In the genomic region with DNA sequence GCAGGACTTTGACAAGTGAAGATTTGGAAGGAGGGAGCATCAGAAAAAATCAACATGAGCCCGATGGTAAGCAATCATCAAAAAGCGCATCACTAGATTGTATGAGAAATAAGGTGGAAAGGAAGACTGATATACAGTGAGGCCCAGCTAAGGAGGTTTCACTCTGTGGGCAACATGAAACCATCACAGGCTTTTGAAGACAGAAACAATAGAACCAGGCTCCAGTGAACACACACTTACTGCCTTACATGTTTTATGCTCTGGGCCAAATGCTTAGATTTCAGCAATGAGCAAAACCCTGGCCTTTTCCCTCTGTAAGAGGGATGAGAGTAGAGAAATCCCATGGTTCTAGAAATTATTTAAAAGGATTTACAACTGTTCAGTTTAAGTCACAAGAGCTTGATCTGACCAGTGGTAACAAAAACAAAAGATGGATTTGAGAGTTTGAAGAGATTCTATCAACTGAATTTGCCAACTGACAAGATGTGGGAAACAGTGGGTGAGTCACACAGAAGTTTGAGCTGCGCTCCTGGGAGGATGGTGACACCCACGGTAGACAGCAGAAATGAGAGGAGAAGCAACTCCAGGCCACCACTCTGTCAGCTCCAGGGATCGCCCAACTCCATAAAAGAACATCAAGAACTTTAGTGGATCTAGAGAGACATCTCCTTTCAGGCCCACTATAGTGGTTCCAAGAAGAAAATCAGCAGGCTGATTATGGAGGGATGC, we compare ENCODE assay signal across 12 cellular contexts.
DNase-seq lines count a peak whose midpoint lies in the region; ATAC-seq and TF ChIP-seq lines count a peak whose summit lies in the region.
"Had no signal": no experiment of that assay in that cellular context is flagged by ENCODE, and none has a peak within 500 bp of the region (broad histone marks: within the 10 kb centered on the region; RNA-seq: fewer than 3 reads in every experiment).

No MANE protein-coding gene starts in this region.

- no peaks in the 10 kb centered on the region for H3K27me3 Mint-ChIP-seq in type B pancreatic cell

- H3K4me1 Mint-ChIP-seq in type B pancreatic cell (ENCODE audit: unreplicated experiment): no peaks in the 10 kb centered on the region

- no peak overlapping the region for H3K9ac ChIP-seq in Karpas-422 (ENCODE audit: low read length)

- H3K27ac Mint-ChIP-seq in type B pancreatic cell: no peak overlapping the region

- H3K9me3 Mint-ChIP-seq in type B pancreatic cell: no peaks in the 10 kb centered on the region

- H3K27me3 ChIP-seq in Karpas-422 (ENCODE audit: low read length): no peaks in the 10 kb centered on the region
- H3K27me3 ChIP-seq: right lobe of liver, SJCRH30, upper lobe of left lung had no signal

- no peak for TF ChIP-seq CTCF in type B pancreatic cell (conservative IDR thresholded peaks at IDR 0.05)

- H3K4me2 ChIP-seq in Karpas-422 (ENCODE audit: low read depth, low read length, poor library complexity, severe bottlenecking): no peak overlapping the region

- no peaks in the 10 kb centered on the region for H3K36me3 ChIP-seq in Karpas-422 (ENCODE audit: insufficient read depth, low read length)
- H3K36me3 ChIP-seq: right lobe of liver, SJCRH30, upper lobe of left lung had no signal

- no peaks in the 10 kb centered on the region for H3K9me3 ChIP-seq in Karpas-422 (ENCODE audit: low read length)
- H3K9me3 ChIP-seq: right lobe of liver, SJCRH30, upper lobe of left lung had no signal

- no peak overlapping the region for H3K4me3 ChIP-seq in Karpas-422 (ENCODE audit: low read length)
- H3K4me3 ChIP-seq: right lobe of liver, SJCRH30, upper lobe of left lung had no signal

- H3K9me2 ChIP-seq in Karpas-422 (replicated peaks; ENCODE audit: insufficient read depth, low read length): no peaks in the 10 kb centered on the region

- H3K79me2 ChIP-seq in Karpas-422 (ENCODE audit: low read length): no peaks in the 10 kb centered on the region

- no peaks in the 10 kb centered on the region for H4K20me1 ChIP-seq in Karpas-422 (ENCODE audit: insufficient read depth, low read depth, low read length)

- peak; percentile 58 for DNase-seq in ELR (ENCODE audit: low read depth)
- peak; percentile 28 for DNase-seq in astrocyte of the hippocampus (ENCODE audit: low read depth, low spot score)
- no peak for DNase-seq in Karpas-422
- DNase-seq in stimulated activated naive CD4-positive, alpha-beta T cell treated with Interleukin-2 at 50 U/mL for 16 hours (lab: John Stamatoyannopoulos, UW): no peak
- DNase-seq in type B pancreatic cell (ENCODE audit: extremely low spot score, unreplicated experiment): no peak
- no peak for DNase-seq in AG08395 (ENCODE audit: low spot score)
- DNase-seq: COR-L47, right lobe of liver, SJCRH30, upper lobe of left lung had no signal

- no peak overlapping the region for H3K4me3 Mint-ChIP-seq in type B pancreatic cell

- ATAC-seq in GM21367 (IDR thresholded peaks at IDR 0.05; ENCODE audit: unreplicated experiment) (peak; percentile 73), HG03280 (IDR thresholded peaks at IDR 0.05; ENCODE audit: unreplicated experiment) (peak; percentile 60)

- no peak overlapping the region for H2AFZ ChIP-seq in Karpas-422 (ENCODE audit: low read length)

- no peaks in the 10 kb centered on the region for H3K4me1 ChIP-seq in Karpas-422 (ENCODE audit: low read length)
- H3K4me1 ChIP-seq: right lobe of liver, SJCRH30 had no signal

- no peak overlapping the region for H3K27ac ChIP-seq in Karpas-422 (ENCODE audit: low read length)
- H3K27ac ChIP-seq: right lobe of liver, SJCRH30, upper lobe of left lung had no signal

- H3K36me3 Mint-ChIP-seq in type B pancreatic cell: no peaks in the 10 kb centered on the region

Comparison
In these comparisons a context has a peak if more than half of its experiments do, and no peak if none do; other contexts are left out.
1. DNase-seq: peak in ELR (single experiment) and astrocyte of the hippocampus (single experiment); none in Karpas-422 (single experiment), stimulated activated naive CD4-positive, alpha-beta T cell treated with Interleukin-2 at 50 U/mL for 16 hours (single experiment), type B pancreatic cell (single experiment) and AG08395 (single experiment).